10 cellular contexts compared by ENCODE assay signal in the genomic region with DNA sequence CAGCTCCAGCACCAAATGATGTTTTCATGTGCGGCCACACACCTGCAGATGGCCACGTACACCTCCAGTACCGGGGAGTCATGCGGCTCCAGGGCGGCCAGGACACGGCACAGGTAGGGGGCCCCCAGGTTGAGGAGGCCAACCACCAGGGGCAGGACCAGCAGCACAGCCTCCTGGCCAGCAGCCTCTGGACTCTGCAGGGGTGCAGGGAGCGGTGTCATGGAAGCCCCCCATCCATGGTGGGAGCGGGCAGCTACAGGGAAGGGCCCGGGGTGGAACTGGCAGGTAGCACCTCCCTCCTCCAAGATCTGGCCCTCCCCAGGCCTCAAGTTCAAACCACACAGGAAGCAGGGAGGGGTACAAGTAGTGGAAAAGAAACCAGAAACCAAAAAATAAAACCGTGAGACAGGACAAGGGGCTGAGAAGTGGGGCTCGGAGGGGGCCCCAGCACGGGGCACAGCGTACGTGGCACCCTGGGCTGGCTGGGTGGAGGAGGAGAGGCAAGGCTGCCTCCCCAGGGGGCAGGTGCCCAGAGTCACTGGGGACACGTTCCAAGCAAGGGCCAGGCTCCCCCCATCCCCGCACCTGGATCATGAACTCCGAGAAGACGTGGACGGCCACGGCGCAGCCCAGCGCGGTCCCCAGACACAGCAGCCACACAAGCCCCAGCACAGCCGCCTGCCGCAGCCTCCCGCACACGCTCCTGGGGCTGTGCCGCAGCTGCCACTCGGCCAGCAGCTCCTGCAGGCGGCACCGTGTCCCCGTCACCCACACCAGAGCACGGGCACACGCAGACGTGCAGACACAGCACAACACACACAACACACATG. TPM values are rescaled to one million over a fixed set of nuclear protein-coding genes. Genes with fewer than 3 reads are reported as not detected.
A peak's percentile ranks its signal among the peaks of the same experiment; 100 is the strongest.
DNase-seq lines count a peak whose midpoint lies in the region; ATAC-seq, FAIRE-seq and TF ChIP-seq lines count a peak whose summit lies in the region.
"Had no signal": no experiment of that assay in that cellular context is flagged by ENCODE, and none has a peak within 500 bp of the region (broad histone marks: within the 10 kb centered on the region; RNA-seq: fewer than 3 reads in every experiment).

No MANE protein-coding gene starts in this region.

- no peaks in the 10 kb centered on the region for H3K9me3 Mint-ChIP-seq in T-helper 2 cell treated with Interferon-gamma antibody and Interleukin-4, amounts not matched to agents 5 μg/mL and 100 μg/mL, for 36 hours
- H3K9me3 Mint-ChIP-seq in stimulated activated naive CD8-positive, alpha-beta T cell treated with anti-CD3 and anti-CD28 coated beads, Interleukin-15, amount 100 ng/mL, for 72 hours = no peaks in the 10 kb centered on the region

- intact Hi-C loops in Right ventricle myocardium superior (cut with DNase I) = no loop called here
- intact Hi-C loops in left ventricle myocardium inferior (cut with micrococcal nuclease) = no loop called here
- intact Hi-C loops in dorsolateral prefrontal cortex (cut with DNase I) = no loop called here

- H3K4me1 ChIP-seq in left ventricle myocardium inferior = peaks cover 43% of the 10 kb centered on the region

- peaks cover 62% of the 10 kb centered on the region for H3K36me3 Mint-ChIP-seq in T-helper 2 cell treated with Interferon-gamma antibody and Interleukin-4, amounts not matched to agents 5 μg/mL and 100 μg/mL, for 36 hours (ENCODE audit: low read depth)

- H3K27me3 ChIP-seq in left ventricle myocardium inferior (ENCODE audit: low read depth) (no peaks in the 10 kb centered on the region), dorsolateral prefrontal cortex (no peaks in the 10 kb centered on the region)

- TF ChIP-seq POLR2A in H54 (IDR thresholded peaks at IDR 0.05; ENCODE audit: low read depth, low read length) = no peak

- no peak for FAIRE-seq in H54 (lab: Jason Lieb, UNC)

- H3K27ac Mint-ChIP-seq in T-helper 2 cell treated with Interferon-gamma antibody and Interleukin-4, amounts not matched to agents 5 μg/mL and 100 μg/mL, for 36 hours = peak overlapping the region; percentile 92
- H3K27ac Mint-ChIP-seq in stimulated activated naive CD8-positive, alpha-beta T cell treated with anti-CD3 and anti-CD28 coated beads, Interleukin-15, amount 100 ng/mL, for 72 hours = peak overlapping the region; percentile 75 to 92

- no peak overlapping the region for H3K4me3 ChIP-seq in left ventricle myocardium inferior
- no peak overlapping the region for H3K4me3 ChIP-seq in dorsolateral prefrontal cortex

- ATAC-seq in Right ventricle myocardium superior (ENCODE audit: poor library complexity) = no peak
- peak; percentile 81 for ATAC-seq in stimulated activated naive CD8-positive, alpha-beta T cell treated with anti-CD3 and anti-CD28 coated beads, Interleukin-15, amount 100 ng/mL, for 72 hours

- H3K9me3 ChIP-seq in left ventricle myocardium inferior (replicated peaks) = no peaks in the 10 kb centered on the region

- H3K36me3 ChIP-seq in left ventricle myocardium inferior = peaks cover 66% of the 10 kb centered on the region

- DNase-seq in Right ventricle myocardium superior = peak; percentile 40
- DNase-seq in left ventricle myocardium inferior = no peak
- DNase-seq in T-helper 2 cell treated with Interferon-gamma antibody and Interleukin-4, amounts not matched to agents 5 μg/mL and 100 μg/mL, for 36 hours (ENCODE audit: low spot score) = peak; percentile 60
- DNase-seq in dorsolateral prefrontal cortex = no peak
- peak; percentile 54 to 74 for DNase-seq in stimulated activated naive CD8-positive, alpha-beta T cell treated with anti-CD3 and anti-CD28 coated beads, Interleukin-15, amount 100 ng/mL, for 72 hours
- no peak for DNase-seq in RPMI8226
- no peak for DNase-seq in NCI-H1105 (lab: John Stamatoyannopoulos, UW)
- no peak for DNase-seq in H54 (ENCODE audit: insufficient read length, low spot score)
- DNase-seq: NCI-H510A treated with DMSO at 0.1 percent for 48 hours, nucleus accumbens had no signal

- no peaks in the 10 kb centered on the region for H3K27me3 Mint-ChIP-seq in T-helper 2 cell treated with Interferon-gamma antibody and Interleukin-4, amounts not matched to agents 5 μg/mL and 100 μg/mL, for 36 hours (ENCODE audit: low read depth)
- H3K27me3 Mint-ChIP-seq in stimulated activated naive CD8-positive, alpha-beta T cell treated with anti-CD3 and anti-CD28 coated beads, Interleukin-15, amount 100 ng/mL, for 72 hours = no peaks in the 10 kb centered on the region

- H3K27ac ChIP-seq in left ventricle myocardium inferior (replicated peaks) (no peak overlapping the region), dorsolateral prefrontal cortex (peak overlapping the region in 36 of 59 donors; percentile 32 to 85 (median 66))

- H3K4me3 Mint-ChIP-seq in T-helper 2 cell treated with Interferon-gamma antibody and Interleukin-4, amounts not matched to agents 5 μg/mL and 100 μg/mL, for 36 hours = peak overlapping the region; percentile 90
- H3K4me3 Mint-ChIP-seq in stimulated activated naive CD8-positive, alpha-beta T cell treated with anti-CD3 and anti-CD28 coated beads, Interleukin-15, amount 100 ng/mL, for 72 hours = peak overlapping the region; percentile 89 to 94

- TF ChIP-seq CTCF in left ventricle myocardium inferior (IDR thresholded peaks at IDR 0.05; ENCODE audit: borderline replicate concordance) (no peak), dorsolateral prefrontal cortex (IDR thresholded peaks at IDR 0.05 in 54 of 56, conservative IDR thresholded peaks at IDR 0.05 in 2 of 56; ENCODE audit: low read depth in 1 of 56, partially characterized antibody in 56 of 56) (no peak)

- H3K4me1 Mint-ChIP-seq in T-helper 2 cell treated with Interferon-gamma antibody and Interleukin-4, amounts not matched to agents 5 μg/mL and 100 μg/mL, for 36 hours (ENCODE audit: low read depth) = peaks cover 44% of the 10 kb centered on the region
- peaks cover 89% of the 10 kb centered on the region for H3K4me1 Mint-ChIP-seq in stimulated activated naive CD8-positive, alpha-beta T cell treated with anti-CD3 and anti-CD28 coated beads, Interleukin-15, amount 100 ng/mL, for 72 hours

RNA-seq across cellular contexts. Expression of a gene that starts 7.4 kb away (rescaled TPM):
- total RNA-seq in Right ventricle myocardium superior = 57.2 TPM
- 39.5 TPM for total RNA-seq in left ventricle myocardium inferior
- total RNA-seq in dorsolateral prefrontal cortex = 100 to 1,000 TPM in 45 of 120 experiments, 10 to 100 TPM in 75; 17.3 to 352 (median 81.1) TPM

RNA-seq across cellular contexts. Expression of a gene that starts 9.4 kb away (rescaled TPM):
- total RNA-seq in Right ventricle myocardium superior = 1.6 TPM
- total RNA-seq in left ventricle myocardium inferior = 1.3 TPM
- total RNA-seq in dorsolateral prefrontal cortex = 10 to 100 TPM in 18 of 120 experiments, 1 to 10 TPM in 101, under 1 TPM in 1; 0.90 to 20.9 (median 6.7) TPM

RNA-seq across cellular contexts. Expression of a gene that starts 25.0 kb away (rescaled TPM):
- total RNA-seq in Right ventricle myocardium superior (not detected), left ventricle myocardium inferior (not detected), dorsolateral prefrontal cortex (1 to 10 TPM in 2 of 120 experiments, under 1 TPM in 9, not detected in 109; 0.18 to 1.9 (median 0.31) TPM)

RNA-seq across cellular contexts. Expression of a gene that starts 47.2 kb away (rescaled TPM):
- total RNA-seq in Right ventricle myocardium superior (99.8 TPM), left ventricle myocardium inferior (86.9 TPM), dorsolateral prefrontal cortex (100 to 1,000 TPM in 3 of 120 experiments, 10 to 100 TPM in 117; 19.6 to 122 (median 45.6) TPM)

Comparison
In these comparisons a context has a peak if more than half of its experiments do, and no peak if none do; other contexts are left out.
1. DNase-seq: peak in Right ventricle myocardium superior (single experiment), T-helper 2 cell treated with Interferon-gamma antibody and Interleukin-4, amounts not matched to agents 5 μg/mL and 100 μg/mL, for 36 hours (single experiment) and stimulated activated naive CD8-positive, alpha-beta T cell treated with anti-CD3 and anti-CD28 coated beads, Interleukin-15, amount 100 ng/mL, for 72 hours (2 of 2); none in left ventricle myocardium inferior (single experiment), dorsolateral prefrontal cortex (0 of 10), RPMI8226 (single experiment), NCI-H1105 (single experiment) and H54 (single experiment).